Comparison of ENCODE assay signal across 1 cellular context in the genomic region with DNA sequence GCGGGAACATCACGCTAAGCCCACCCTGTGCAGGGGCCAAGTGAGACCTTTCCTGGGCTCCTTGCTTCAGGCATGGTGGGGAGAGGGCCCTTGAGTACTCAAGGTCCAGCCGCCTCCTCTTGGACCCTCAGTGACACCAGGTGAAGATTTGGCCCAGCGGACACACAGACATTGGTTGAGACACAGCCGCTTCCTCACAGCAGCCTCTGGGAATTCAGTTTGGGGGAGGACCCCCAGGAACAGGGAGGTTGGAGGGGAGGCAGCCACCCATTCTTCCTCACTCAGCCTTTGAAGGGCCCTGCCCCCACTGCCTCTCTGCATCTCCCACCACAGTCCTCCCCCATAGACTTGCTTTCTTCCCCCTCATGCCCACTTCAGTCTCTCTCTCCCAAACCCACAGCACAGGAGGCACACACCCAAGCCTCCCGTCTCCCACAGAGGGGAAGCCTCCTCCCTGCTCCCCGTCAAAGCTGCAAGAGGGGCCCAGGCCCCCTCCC.
TF ChIP-seq lines count a peak whose summit lies in the region.

No MANE protein-coding gene starts in this region.

TF ChIP-seq in GM23338, 12 proteins besides CTCF, POLR2A, EP300 and RAD21:
- no peak for TF ChIP-seq STAT1 (IDR thresholded peaks at IDR 0.05; ENCODE audit: unreplicated experiment)
- TF ChIP-seq NANOG (IDR thresholded peaks at IDR 0.05; ENCODE audit: borderline replicate concordance) = no peak
- no peak for TF ChIP-seq CREB1 (CRISPR knock-in tag; IDR thresholded peaks at IDR 0.05; ENCODE audit: low read depth)
- TF ChIP-seq JUNB (IDR thresholded peaks at IDR 0.05; ENCODE audit: unreplicated experiment) = no peak
- TF ChIP-seq, protein P1, sequence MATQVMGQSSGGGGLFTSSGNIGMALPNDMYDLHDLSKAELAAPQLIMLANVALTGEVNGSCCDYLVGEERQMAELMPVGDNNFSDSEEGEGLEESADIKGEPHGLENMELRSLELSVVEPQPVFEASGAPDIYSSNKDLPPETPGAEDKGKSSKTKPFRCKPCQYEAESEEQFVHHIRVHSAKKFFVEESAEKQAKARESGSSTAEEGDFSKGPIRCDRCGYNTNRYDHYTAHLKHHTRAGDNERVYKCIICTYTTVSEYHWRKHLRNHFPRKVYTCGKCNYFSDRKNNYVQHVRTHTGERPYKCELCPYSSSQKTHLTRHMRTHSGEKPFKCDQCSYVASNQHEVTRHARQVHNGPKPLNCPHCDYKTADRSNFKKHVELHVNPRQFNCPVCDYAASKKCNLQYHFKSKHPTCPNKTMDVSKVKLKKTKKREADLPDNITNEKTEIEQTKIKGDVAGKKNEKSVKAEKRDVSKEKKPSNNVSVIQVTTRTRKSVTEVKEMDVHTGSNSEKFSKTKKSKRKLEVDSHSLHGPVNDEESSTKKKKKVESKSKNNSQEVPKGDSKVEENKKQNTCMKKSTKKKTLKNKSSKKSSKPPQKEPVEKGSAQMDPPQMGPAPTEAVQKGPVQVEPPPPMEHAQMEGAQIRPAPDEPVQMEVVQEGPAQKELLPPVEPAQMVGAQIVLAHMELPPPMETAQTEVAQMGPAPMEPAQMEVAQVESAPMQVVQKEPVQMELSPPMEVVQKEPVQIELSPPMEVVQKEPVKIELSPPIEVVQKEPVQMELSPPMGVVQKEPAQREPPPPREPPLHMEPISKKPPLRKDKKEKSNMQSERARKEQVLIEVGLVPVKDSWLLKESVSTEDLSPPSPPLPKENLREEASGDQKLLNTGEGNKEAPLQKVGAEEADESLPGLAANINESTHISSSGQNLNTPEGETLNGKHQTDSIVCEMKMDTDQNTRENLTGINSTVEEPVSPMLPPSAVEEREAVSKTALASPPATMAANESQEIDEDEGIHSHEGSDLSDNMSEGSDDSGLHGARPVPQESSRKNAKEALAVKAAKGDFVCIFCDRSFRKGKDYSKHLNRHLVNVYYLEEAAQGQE (IDR thresholded peaks at IDR 0.05; ENCODE audit: unreplicated experiment) = no peak
- no peak for TF ChIP-seq EZH2phosphoT487 (IDR thresholded peaks at IDR 0.05; ENCODE audit: unreplicated experiment)
- no peak for TF ChIP-seq POLR2AphosphoS5 (IDR thresholded peaks at IDR 0.05; ENCODE audit: low read depth)
- TF ChIP-seq EZH2 (IDR thresholded peaks at IDR 0.05; ENCODE audit: low read depth, unreplicated experiment) = no peak
- TF ChIP-seq, protein P2, sequence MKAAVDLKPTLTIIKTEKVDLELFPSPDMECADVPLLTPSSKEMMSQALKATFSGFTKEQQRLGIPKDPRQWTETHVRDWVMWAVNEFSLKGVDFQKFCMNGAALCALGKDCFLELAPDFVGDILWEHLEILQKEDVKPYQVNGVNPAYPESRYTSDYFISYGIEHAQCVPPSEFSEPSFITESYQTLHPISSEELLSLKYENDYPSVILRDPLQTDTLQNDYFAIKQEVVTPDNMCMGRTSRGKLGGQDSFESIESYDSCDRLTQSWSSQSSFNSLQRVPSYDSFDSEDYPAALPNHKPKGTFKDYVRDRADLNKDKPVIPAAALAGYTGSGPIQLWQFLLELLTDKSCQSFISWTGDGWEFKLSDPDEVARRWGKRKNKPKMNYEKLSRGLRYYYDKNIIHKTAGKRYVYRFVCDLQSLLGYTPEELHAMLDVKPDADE (IDR thresholded peaks at IDR 0.05) = no peak
- TF ChIP-seq, protein P3, sequence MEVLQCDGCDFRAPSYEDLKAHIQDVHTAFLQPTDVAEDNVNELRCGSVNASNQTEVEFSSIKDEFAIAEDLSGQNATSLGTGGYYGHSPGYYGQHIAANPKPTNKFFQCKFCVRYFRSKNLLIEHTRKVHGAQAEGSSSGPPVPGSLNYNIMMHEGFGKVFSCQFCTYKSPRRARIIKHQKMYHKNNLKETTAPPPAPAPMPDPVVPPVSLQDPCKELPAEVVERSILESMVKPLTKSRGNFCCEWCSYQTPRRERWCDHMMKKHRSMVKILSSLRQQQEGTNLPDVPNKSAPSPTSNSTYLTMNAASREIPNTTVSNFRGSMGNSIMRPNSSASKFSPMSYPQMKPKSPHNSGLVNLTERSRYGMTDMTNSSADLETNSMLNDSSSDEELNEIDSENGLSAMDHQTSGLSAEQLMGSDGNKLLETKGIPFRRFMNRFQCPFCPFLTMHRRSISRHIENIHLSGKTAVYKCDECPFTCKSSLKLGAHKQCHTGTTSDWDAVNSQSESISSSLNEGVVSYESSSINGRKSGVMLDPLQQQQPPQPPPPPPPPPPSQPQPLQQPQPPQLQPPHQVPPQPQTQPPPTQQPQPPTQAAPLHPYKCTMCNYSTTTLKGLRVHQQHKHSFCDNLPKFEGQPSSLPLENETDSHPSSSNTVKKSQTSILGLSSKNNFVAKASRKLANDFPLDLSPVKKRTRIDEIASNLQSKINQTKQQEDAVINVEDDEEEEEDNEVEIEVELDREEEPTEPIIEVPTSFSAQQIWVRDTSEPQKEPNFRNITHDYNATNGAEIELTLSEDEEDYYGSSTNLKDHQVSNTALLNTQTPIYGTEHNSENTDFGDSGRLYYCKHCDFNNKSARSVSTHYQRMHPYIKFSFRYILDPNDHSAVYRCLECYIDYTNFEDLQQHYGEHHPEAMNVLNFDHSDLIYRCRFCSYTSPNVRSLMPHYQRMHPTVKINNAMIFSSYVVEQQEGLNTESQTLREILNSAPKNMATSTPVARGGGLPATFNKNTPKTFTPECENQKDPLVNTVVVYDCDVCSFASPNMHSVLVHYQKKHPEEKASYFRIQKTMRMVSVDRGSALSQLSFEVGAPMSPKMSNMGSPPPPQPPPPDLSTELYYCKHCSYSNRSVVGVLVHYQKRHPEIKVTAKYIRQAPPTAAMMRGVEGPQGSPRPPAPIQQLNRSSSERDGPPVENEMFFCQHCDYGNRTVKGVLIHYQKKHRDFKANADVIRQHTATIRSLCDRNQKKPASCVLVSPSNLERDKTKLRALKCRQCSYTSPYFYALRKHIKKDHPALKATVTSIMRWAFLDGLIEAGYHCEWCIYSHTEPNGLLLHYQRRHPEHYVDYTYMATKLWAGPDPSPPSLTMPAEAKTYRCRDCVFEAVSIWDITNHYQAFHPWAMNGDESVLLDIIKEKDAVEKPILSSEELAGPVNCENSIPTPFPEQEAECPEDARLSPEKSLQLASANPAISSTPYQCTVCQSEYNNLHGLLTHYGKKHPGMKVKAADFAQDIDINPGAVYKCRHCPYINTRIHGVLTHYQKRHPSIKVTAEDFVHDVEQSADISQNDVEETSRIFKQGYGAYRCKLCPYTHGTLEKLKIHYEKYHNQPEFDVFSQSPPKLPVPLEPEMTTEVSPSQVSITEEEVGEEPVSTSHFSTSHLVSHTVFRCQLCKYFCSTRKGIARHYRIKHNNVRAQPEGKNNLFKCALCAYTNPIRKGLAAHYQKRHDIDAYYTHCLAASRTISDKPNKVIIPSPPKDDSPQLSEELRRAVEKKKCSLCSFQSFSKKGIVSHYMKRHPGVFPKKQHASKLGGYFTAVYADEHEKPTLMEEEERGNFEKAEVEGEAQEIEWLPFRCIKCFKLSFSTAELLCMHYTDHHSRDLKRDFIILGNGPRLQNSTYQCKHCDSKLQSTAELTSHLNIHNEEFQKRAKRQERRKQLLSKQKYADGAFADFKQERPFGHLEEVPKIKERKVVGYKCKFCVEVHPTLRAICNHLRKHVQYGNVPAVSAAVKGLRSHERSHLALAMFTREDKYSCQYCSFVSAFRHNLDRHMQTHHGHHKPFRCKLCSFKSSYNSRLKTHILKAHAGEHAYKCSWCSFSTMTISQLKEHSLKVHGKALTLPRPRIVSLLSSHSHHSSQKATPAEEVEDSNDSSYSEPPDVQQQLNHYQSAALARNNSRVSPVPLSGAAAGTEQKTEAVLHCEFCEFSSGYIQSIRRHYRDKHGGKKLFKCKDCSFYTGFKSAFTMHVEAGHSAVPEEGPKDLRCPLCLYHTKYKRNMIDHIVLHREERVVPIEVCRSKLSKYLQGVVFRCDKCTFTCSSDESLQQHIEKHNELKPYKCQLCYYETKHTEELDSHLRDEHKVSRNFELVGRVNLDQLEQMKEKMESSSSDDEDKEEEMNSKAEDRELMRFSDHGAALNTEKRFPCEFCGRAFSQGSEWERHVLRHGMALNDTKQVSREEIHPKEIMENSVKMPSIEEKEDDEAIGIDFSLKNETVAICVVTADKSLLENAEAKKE (CRISPR knock-in tag; IDR thresholded peaks at IDR 0.05) = no peak
- TF ChIP-seq ZNF114 (CRISPR knock-in tag; IDR thresholded peaks at IDR 0.05) = no peak
- no peak for TF ChIP-seq ZNF331 (CRISPR knock-in tag; IDR thresholded peaks at IDR 0.05; ENCODE audit: low read depth)
TF ChIP-seq in GM23338: peak in this region for 0.
